ENCODE assay signal across 9 cellular contexts in the genomic region with DNA sequence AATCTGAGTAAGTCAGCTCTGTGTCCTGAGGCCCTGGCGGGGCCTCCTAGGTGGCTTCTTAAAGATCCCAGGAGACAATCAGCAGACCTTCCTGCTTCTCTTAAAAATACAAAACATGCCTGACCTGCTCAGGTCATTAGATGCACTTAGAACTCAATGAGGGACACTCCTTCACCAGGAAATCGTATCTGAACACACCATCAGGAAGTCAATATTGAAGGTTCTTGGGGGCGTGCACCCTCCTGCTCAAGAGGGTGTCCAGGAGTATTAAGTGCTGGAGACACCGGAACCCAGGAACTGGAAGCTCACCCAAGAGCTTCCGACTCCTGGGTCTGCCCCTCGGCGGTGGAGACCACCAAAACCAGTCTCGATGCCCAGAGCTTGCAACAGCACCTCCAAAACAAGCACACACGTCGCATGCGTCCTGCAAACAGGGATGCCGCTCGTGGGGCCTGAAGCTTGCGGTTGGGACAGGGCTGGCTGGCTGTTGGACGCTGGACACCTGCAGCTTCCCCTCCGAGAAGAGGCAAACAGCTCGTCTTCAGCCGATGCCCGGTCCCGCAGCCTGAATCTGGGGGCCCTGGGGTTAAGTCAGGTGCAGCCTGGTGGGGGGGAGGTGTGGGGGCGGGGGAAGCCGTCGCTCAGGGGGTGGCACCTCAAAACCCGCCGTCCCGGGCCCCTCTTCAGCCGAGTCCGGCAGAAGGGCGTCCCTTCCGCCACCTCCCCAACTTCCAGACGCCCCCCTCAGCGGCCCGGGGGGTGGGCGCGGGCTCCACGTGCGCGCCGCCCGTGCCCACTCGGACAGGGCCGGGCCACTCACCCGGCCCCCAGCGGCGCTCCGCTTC. TPM values are rescaled to one million over a fixed set of nuclear protein-coding genes. Genes with fewer than 3 reads are reported as not detected.
DNase-seq lines count a peak whose midpoint lies in the region; ATAC-seq and TF ChIP-seq lines count a peak whose summit lies in the region.
"Had no signal": no experiment of that assay in that cellular context is flagged by ENCODE, and none has a peak within 500 bp of the region (broad histone marks: within the 10 kb centered on the region; RNA-seq: fewer than 3 reads in every experiment).

No MANE protein-coding gene starts in this region.

- no peaks in the 10 kb centered on the region; the same call in 1 of the 2 replicates for H4K20me1 ChIP-seq in Karpas-422 (ENCODE audit: insufficient read depth, low read depth, low read length)

- no peaks in the 10 kb centered on the region for H3K9me2 ChIP-seq in Karpas-422 (replicated peaks; ENCODE audit: insufficient read depth, low read length)

- CTCF ChIA-PET in Caco-2 (lab: Charles Lee), result interaction anchor here (0.7 to 1.7 kb wide), 4 partner anchors 24 to 164 kb away, joined by 3 to 6 read pairs (median 3); no protein-coding TSS in a partner anchor
- CTCF ChIA-PET in naive thymus-derived CD4-positive, alpha-beta T cell (lab: Charles Lee), result no interaction called here

- TF ChIP-seq CTCF in Caco-2 (IDR thresholded peaks at IDR 0.05; ENCODE audit: insufficient read depth in 1 of 2, low read depth in 1 of 2, low read length in 1 of 2, severe bottlenecking in 1 of 2, unreplicated experiment in 1 of 2) (no peak), colonic mucosa (IDR thresholded peaks at IDR 0.05) (no peak)

- intact Hi-C loops in Caco-2 (cut with micrococcal nuclease; ENCODE audit: unreplicated experiment) (loop anchor here (5.0 to 10.0 kb wide), 3 partner anchors 76 to 131 kb away; no protein-coding TSS in a partner anchor), colonic mucosa (cut with DNase I) (no loop called here)
- intact Hi-C loops in naive thymus-derived CD4-positive, alpha-beta T cell (cut with micrococcal nuclease), result no loop called here

- H3K27me3 Mint-ChIP-seq in Caco-2 (ENCODE audit: insufficient read depth, unreplicated experiment), result no peaks in the 10 kb centered on the region
- H3K27me3 Mint-ChIP-seq in naive thymus-derived CD4-positive, alpha-beta T cell, result peaks cover 44 to 64% (median 52%) of the 10 kb centered on the region in 5 donors

- H3K4me1 ChIP-seq in Caco-2, result peaks cover 46% of the 10 kb centered on the region
- peaks cover 48% of the 10 kb centered on the region for H3K4me1 ChIP-seq in Karpas-422 (ENCODE audit: low read length)
- no peaks in the 10 kb centered on the region for H3K4me1 ChIP-seq in colonic mucosa
- H3K4me1 ChIP-seq in naive thymus-derived CD4-positive, alpha-beta T cell (ENCODE audit: control insufficient read depth in 2 of 2, insufficient read depth in 2 of 2, low read length in 2 of 2), result no peaks in the 10 kb centered on the region

- H3K27me3 ChIP-seq in Caco-2 (replicated peaks; ENCODE audit: control insufficient read depth, insufficient read depth, low read length) (no peaks in the 10 kb centered on the region), Karpas-422 (ENCODE audit: low read length) (no peaks in the 10 kb centered on the region), colonic mucosa (no peaks in the 10 kb centered on the region)
- no peaks in the 10 kb centered on the region for H3K27me3 ChIP-seq in naive thymus-derived CD4-positive, alpha-beta T cell (ENCODE audit: control insufficient read depth in 2 of 2, insufficient read depth in 2 of 2, low read length in 2 of 2)

- peaks cover 53% of the 10 kb centered on the region for H3K79me2 ChIP-seq in Karpas-422 (ENCODE audit: low read length)

- peak overlapping the region; percentile 81 for H3K4me2 ChIP-seq in Karpas-422 (ENCODE audit: low read depth, low read length, poor library complexity, severe bottlenecking)

- POLR2A ChIA-PET in Caco-2 (lab: Charles Lee), result interaction anchor here (0.6 kb wide), 1 partner anchor 64 kb away, joined by 7 read pairs; no protein-coding TSS in a partner anchor
- POLR2A ChIA-PET in naive thymus-derived CD4-positive, alpha-beta T cell (lab: Charles Lee), result no interaction called here

- DNase-seq in Caco-2 (peak in 1 of 2 experiments; percentile 34), Karpas-422 (peak; percentile 76), colonic mucosa (peak; percentile 63), T-helper 9 cell (no peak), AG08396 (ENCODE audit: low spot score) (no peak)
- DNase-seq in naive thymus-derived CD4-positive, alpha-beta T cell, result no peak
- DNase-seq in activated effector memory CD4-positive, alpha-beta T cell treated with Interleukin-2 at 50 U/mL for 16 hours, result no peak

- H3K4me3 ChIP-seq in Caco-2 (ENCODE audit: low read depth, low read length), result peak overlapping the region; percentile 54
- H3K4me3 ChIP-seq in Karpas-422 (ENCODE audit: low read length), result peak overlapping the region; percentile 87
- H3K4me3 ChIP-seq in colonic mucosa, result peak overlapping the region; percentile 56
- H3K4me3 ChIP-seq in naive thymus-derived CD4-positive, alpha-beta T cell (ENCODE audit: low read length), result no peak overlapping the region

- H3K9ac ChIP-seq in Karpas-422 (ENCODE audit: low read length) (peak overlapping the region; percentile 85), colonic mucosa (ENCODE audit: low read depth in 2 of 2, low read length in 2 of 2) (peak overlapping the region; percentile 73 to 94)

- H3K9me3 ChIP-seq in Caco-2, result no peaks in the 10 kb centered on the region
- H3K9me3 ChIP-seq in Karpas-422 (ENCODE audit: low read length), result peaks cover 11% of the 10 kb centered on the region; the same call in 1 of the 2 replicates
- no peaks in the 10 kb centered on the region for H3K9me3 ChIP-seq in colonic mucosa
- no peaks in the 10 kb centered on the region for H3K9me3 ChIP-seq in naive thymus-derived CD4-positive, alpha-beta T cell (ENCODE audit: control insufficient read depth in 2 of 3, low read length in 3 of 3)
- H3K9me3 ChIP-seq: neutrophil had no signal

- H3K27ac Mint-ChIP-seq in Caco-2 (ENCODE audit: unreplicated experiment), result peak overlapping the region; percentile 46
- no peak overlapping the region for H3K27ac Mint-ChIP-seq in naive thymus-derived CD4-positive, alpha-beta T cell

- H3K36me3 Mint-ChIP-seq in Caco-2 (ENCODE audit: insufficient read depth, unreplicated experiment), result peaks cover 6% of the 10 kb centered on the region
- H3K36me3 Mint-ChIP-seq in naive thymus-derived CD4-positive, alpha-beta T cell, result peaks cover 0 to 6% (median 0%) of the 10 kb centered on the region in 5 donors

- ATAC-seq in GM19395 (IDR thresholded peaks at IDR 0.05; ENCODE audit: unreplicated experiment), result peak; percentile 24
- ATAC-seq in naive thymus-derived CD4-positive, alpha-beta T cell, result peak; percentile 14

- no TSS peak for BruUV-seq in Caco-2 (replicated peaks; lab: Mats Ljungman, UMichigan)

- H3K27ac ChIP-seq in Karpas-422 (ENCODE audit: low read length) (peak overlapping the region; percentile 79), colonic mucosa (peak overlapping the region; percentile 88)
- H3K27ac ChIP-seq in naive thymus-derived CD4-positive, alpha-beta T cell (ENCODE audit: low read depth, low read length), result no peak overlapping the region
- H3K27ac ChIP-seq: neutrophil had no signal

- H3K4me3 Mint-ChIP-seq in Caco-2 (ENCODE audit: unreplicated experiment), result peak overlapping the region; percentile 81
- peak overlapping the region in 9 of 10 donors; percentile 18 to 65 (median 54) for H3K4me3 Mint-ChIP-seq in naive thymus-derived CD4-positive, alpha-beta T cell

- H3K36me3 ChIP-seq in Caco-2 (ENCODE audit: control insufficient read depth, insufficient read depth, low read length), result no peaks in the 10 kb centered on the region
- H3K36me3 ChIP-seq in Karpas-422 (ENCODE audit: insufficient read depth, low read length), result peaks cover 30% of the 10 kb centered on the region
- H3K36me3 ChIP-seq in colonic mucosa, result no peaks in the 10 kb centered on the region
- no peaks in the 10 kb centered on the region for H3K36me3 ChIP-seq in naive thymus-derived CD4-positive, alpha-beta T cell (ENCODE audit: control insufficient read depth in 2 of 3, insufficient read depth in 3 of 3, low read length in 3 of 3)
- H3K36me3 ChIP-seq: neutrophil had no signal

- no peak overlapping the region for H2AFZ ChIP-seq in Karpas-422 (ENCODE audit: low read length)

- no peaks in the 10 kb centered on the region for H3K9me3 Mint-ChIP-seq in Caco-2 (ENCODE audit: unreplicated experiment)
- peaks cover 1 to 21% (median 7%) of the 10 kb centered on the region in 11 donors for H3K9me3 Mint-ChIP-seq in naive thymus-derived CD4-positive, alpha-beta T cell

- H3K4me1 Mint-ChIP-seq in Caco-2 (ENCODE audit: low read depth, unreplicated experiment), result peaks cover 43% of the 10 kb centered on the region
- peaks cover 0 to 15% (median 11%) of the 10 kb centered on the region in 7 donors for H3K4me1 Mint-ChIP-seq in naive thymus-derived CD4-positive, alpha-beta T cell

RNA-seq across cellular contexts. Expression of a gene that starts 0.7 kb away (rescaled TPM):
- total RNA-seq in Caco-2 (2022), result 16.9 and 20.7 TPM in 2 replicates
- total RNA-seq in Karpas-422 (2014; rRNA removed; shearing (Covaris generic); ENCODE audit: low replicate concordance), result 80.1 and 81.6 TPM in 2 replicates
- total RNA-seq in colonic mucosa, result 10 to 100 TPM; 39.9 to 42.2 TPM
- under 1 TPM in 2 of 5 experiments, not detected in 3; 0.17 to 0.93 TPM for total RNA-seq in naive thymus-derived CD4-positive, alpha-beta T cell
- not detected for polyA plus RNA-seq in naive thymus-derived CD4-positive, alpha-beta T cell

Comparison
In these comparisons a context has a peak if more than half of its experiments do, and no peak if none do; other contexts are left out.
1. DNase-seq: peak in Karpas-422 (single experiment) and colonic mucosa (single experiment); none in naive thymus-derived CD4-positive, alpha-beta T cell (0 of 9), T-helper 9 cell (single experiment), AG08396 (single experiment) and activated effector memory CD4-positive, alpha-beta T cell treated with Interleukin-2 at 50 U/mL for 16 hours (single experiment).